ENCODE assay signal across 17 cellular contexts in genomic region chr17:47176438-47176837, GRCh38. TPM values are rescaled to one million over a fixed set of nuclear protein-coding genes. Genes with fewer than 3 reads are reported as not detected.
"Had no signal": no experiment of that assay in that cellular context is flagged by ENCODE, and none has a peak within 500 bp of the region (broad histone marks: within the 10 kb centered on the region; RNA-seq: fewer than 3 reads in every experiment).

No MANE protein-coding gene starts in this region.

- DNase-seq: activated CD4-positive, alpha-beta T cell treated with anti-CD3 and anti-CD28 coated beads for 48 hours; activated effector memory CD4-positive, alpha-beta T cell treated with Interleukin-2 at 50 U/mL for 16 hours; activated naive CD8-positive, alpha-beta T cell treated with anti-CD3 and anti-CD28 coated beads for 36 hours; activated T-cell treated with anti-CD3 and anti-CD28 coated beads, Interleukin-2, amount 50 U/mL, for 24 hours; anterior cingulate cortex; esophagus squamous epithelium; foreskin fibroblast; left lung; ovary; stimulated activated CD4-positive, alpha-beta T cell treated with anti-CD3 and anti-CD28 coated beads, Interleukin-12 subunit alpha, Interleukin-12 subunit beta, amount 100 ng/mL, for 4 hours; stimulated activated CD4-positive, alpha-beta T cell treated with anti-CD3 and anti-CD28 coated beads, Interleukin-2, amount 100 ng/mL, for 48 hours; SW 1271; WERI-Rb-1 had no signal

- H3K4me3 Mint-ChIP-seq: activated naive CD8-positive, alpha-beta T cell treated with anti-CD3 and anti-CD28 coated beads for 36 hours; activated T-cell treated with anti-CD3 and anti-CD28 coated beads, Interleukin-2, amount 50 U/mL, for 24 hours; memory B cell; neural crest cell; stimulated activated naive CD8-positive, alpha-beta T cell treated with anti-CD3 and anti-CD28 coated beads, Interleukin-15, Interleukin-2, amounts not matched to agents 100 ng/mL and 50 ng/mL, for 24 hours had no signal

- H3K27ac Mint-ChIP-seq: activated naive CD8-positive, alpha-beta T cell treated with anti-CD3 and anti-CD28 coated beads for 36 hours; activated T-cell treated with anti-CD3 and anti-CD28 coated beads, Interleukin-2, amount 50 U/mL, for 24 hours; memory B cell had no signal

- H3K27me3 Mint-ChIP-seq: activated naive CD8-positive, alpha-beta T cell treated with anti-CD3 and anti-CD28 coated beads for 36 hours; activated T-cell treated with anti-CD3 and anti-CD28 coated beads, Interleukin-2, amount 50 U/mL, for 24 hours; memory B cell; stimulated activated naive CD8-positive, alpha-beta T cell treated with anti-CD3 and anti-CD28 coated beads, Interleukin-15, Interleukin-2, amounts not matched to agents 100 ng/mL and 50 ng/mL, for 24 hours had no signal

- ATAC-seq: left lung had no signal

- H3K9me3 Mint-ChIP-seq: activated naive CD8-positive, alpha-beta T cell treated with anti-CD3 and anti-CD28 coated beads for 36 hours; activated T-cell treated with anti-CD3 and anti-CD28 coated beads, Interleukin-2, amount 50 U/mL, for 24 hours; neural crest cell; stimulated activated naive CD8-positive, alpha-beta T cell treated with anti-CD3 and anti-CD28 coated beads, Interleukin-15, Interleukin-2, amounts not matched to agents 100 ng/mL and 50 ng/mL, for 24 hours had no signal

- H3K4me1 Mint-ChIP-seq: neural crest cell had no signal

- H3K9me3 ChIP-seq: esophagus squamous epithelium, left lung, ovary had no signal

RNA-seq across cellular contexts. Expression of gene MYL4, which starts 32.7 kb away (rescaled TPM):
- total RNA-seq: activated naive CD8-positive, alpha-beta T cell treated with anti-CD3 and anti-CD28 coated beads for 36 hours; esophagus squamous epithelium; neural crest cell; ureter had no signal
